In the genomic region with DNA sequence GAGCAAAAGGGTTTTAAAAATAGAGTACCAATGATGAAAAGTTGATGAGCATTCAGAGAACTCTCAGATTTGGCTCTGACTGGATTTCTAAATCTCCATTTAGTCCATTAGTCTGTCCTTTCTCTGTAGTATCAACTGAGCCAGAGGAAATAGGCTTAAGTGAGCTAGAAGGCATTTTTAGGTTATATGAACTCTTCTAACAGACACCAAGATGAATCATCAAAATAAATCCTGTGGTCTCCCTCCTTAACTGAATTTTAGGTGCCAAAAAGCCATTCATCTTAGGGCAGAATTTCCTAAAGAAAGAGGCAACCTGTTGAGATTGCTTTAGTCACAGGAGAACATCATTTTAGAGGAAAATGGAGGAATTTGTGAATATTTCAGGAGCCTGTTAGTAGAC, we compare ENCODE assay signal across 16 cellular contexts.
DNase-seq lines count a peak whose midpoint lies in the region.
"Had no signal": no experiment of that assay in that cellular context is flagged by ENCODE, and none has a peak within 500 bp of the region (broad histone marks: within the 10 kb centered on the region; RNA-seq: fewer than 3 reads in every experiment).

No MANE protein-coding gene starts in this region.

- no peak overlapping the region for H3K27ac Mint-ChIP-seq in activated CD4-positive, alpha-beta T cell treated with anti-CD3 and anti-CD28 coated beads, Interleukin-2, amount 10 ng/mL, durations not matched to agents 24 days and 14 days
- H3K27ac Mint-ChIP-seq: B cell; CD4-positive, alpha-beta memory T cell; GM23338 had no signal

- peak; percentile 18 for DNase-seq in AG20443 (ENCODE audit: low spot score)
- DNase-seq in M059J (ENCODE audit: low read depth) = peak; percentile 38
- peak; percentile 22 for DNase-seq in astrocyte of the hippocampus (ENCODE audit: low read depth, low spot score)
- peak; percentile 18 for DNase-seq in stromal cell of bone marrow (ENCODE audit: low read depth)
- DNase-seq in G401 (ENCODE audit: low spot score) = no peak
- no peak for DNase-seq in SK-N-DZ (ENCODE audit: low spot score)
- DNase-seq in activated CD4-positive, alpha-beta T cell treated with anti-CD3 and anti-CD28 coated beads, Interleukin-2, amount 10 ng/mL, durations not matched to agents 24 days and 14 days = no peak
- DNase-seq: Calu3; CD4-positive, alpha-beta memory T cell; KG1; NCI-H1105; NCI-H1694; NCI-H2227 treated with DMSO at 0.1 percent for 48 hours; NCI-H524 had no signal

- H3K36me3 Mint-ChIP-seq in activated CD4-positive, alpha-beta T cell treated with anti-CD3 and anti-CD28 coated beads, Interleukin-2, amount 10 ng/mL, durations not matched to agents 24 days and 14 days (ENCODE audit: low read depth) = no peaks in the 10 kb centered on the region
- H3K36me3 Mint-ChIP-seq: CD4-positive, alpha-beta memory T cell had no signal

- no peaks in the 10 kb centered on the region for H3K27me3 Mint-ChIP-seq in activated CD4-positive, alpha-beta T cell treated with anti-CD3 and anti-CD28 coated beads, Interleukin-2, amount 10 ng/mL, durations not matched to agents 24 days and 14 days
- H3K27me3 Mint-ChIP-seq: B cell; CD4-positive, alpha-beta memory T cell had no signal

- H3K4me3 Mint-ChIP-seq in activated CD4-positive, alpha-beta T cell treated with anti-CD3 and anti-CD28 coated beads, Interleukin-2, amount 10 ng/mL, durations not matched to agents 24 days and 14 days = no peak overlapping the region
- H3K4me3 Mint-ChIP-seq: B cell; CD4-positive, alpha-beta memory T cell; GM23338 had no signal

- H3K9me3 Mint-ChIP-seq in activated CD4-positive, alpha-beta T cell treated with anti-CD3 and anti-CD28 coated beads, Interleukin-2, amount 10 ng/mL, durations not matched to agents 24 days and 14 days = no peaks in the 10 kb centered on the region
- H3K9me3 Mint-ChIP-seq: CD4-positive, alpha-beta memory T cell; GM23338 had no signal

- in situ Hi-C loops in G401 (cut with HindIII; ENCODE audit: low sequenced_read_pairs) = no loop called here

- H3K4me1 Mint-ChIP-seq in activated CD4-positive, alpha-beta T cell treated with anti-CD3 and anti-CD28 coated beads, Interleukin-2, amount 10 ng/mL, durations not matched to agents 24 days and 14 days = peaks cover 3% of the 10 kb centered on the region
- H3K4me1 Mint-ChIP-seq: CD4-positive, alpha-beta memory T cell; GM23338 had no signal

- intact Hi-C loops in activated CD4-positive, alpha-beta T cell treated with anti-CD3 and anti-CD28 coated beads, Interleukin-2, amount 10 ng/mL, durations not matched to agents 24 days and 14 days (cut with micrococcal nuclease) = no loop called here

Comparison
In these comparisons a context has a peak if more than half of its experiments do, and no peak if none do; other contexts are left out.
1. DNase-seq: peak in AG20443 (single experiment), M059J (single experiment), astrocyte of the hippocampus (single experiment) and stromal cell of bone marrow (single experiment); none in G401 (single experiment), SK-N-DZ (single experiment) and activated CD4-positive, alpha-beta T cell treated with anti-CD3 and anti-CD28 coated beads, Interleukin-2, amount 10 ng/mL, durations not matched to agents 24 days and 14 days (single experiment).